In genomic region chr14:86057018-86057667, GRCh38 we compare ENCODE assay signal across 8 cellular contexts.
DNase-seq lines count a peak whose midpoint lies in the region; ATAC-seq and TF ChIP-seq lines count a peak whose summit lies in the region.

No MANE protein-coding gene starts in this region.

- no peak overlapping the region for H3K4me3 ChIP-seq in kidney epithelial cell (ENCODE audit: low read depth, low read length)
- H3K4me3 ChIP-seq in transverse colon = no peak overlapping the region

- no peaks in the 10 kb centered on the region for H3K36me3 ChIP-seq in kidney epithelial cell (ENCODE audit: control insufficient read depth, insufficient read depth, low read length)
- no peaks in the 10 kb centered on the region for H3K36me3 ChIP-seq in transverse colon

- WGBS in transverse colon (ENCODE audit: low coverage in 1 of 2), 2 donors = 31 to 62% methylated on average over 3 of the region's 3 CpGs

- intact Hi-C loops in transverse colon (cut with DNase I; ENCODE audit: low total_unique reads) = no loop called here
- intact Hi-C loops in Right ventricle myocardium superior (cut with DNase I) = no loop called here

- DNase-seq in AML-193 (lab: John Stamatoyannopoulos, UW) (peak; percentile 16 to 41), NCI-H2107 treated with DMSO at 0.1 percent for 48 hours (lab: John Stamatoyannopoulos, UW; ENCODE audit: unreplicated experiment) (peak; percentile 61), kidney epithelial cell (ENCODE audit: low read depth) (no peak), transverse colon (no peak), Right ventricle myocardium superior (no peak)
- peak; percentile 22 for DNase-seq in activated naive CD4-positive, alpha-beta T cell treated with anti-CD3 and anti-CD28 coated beads, Interleukin-2, amount 50 U/mL, for 16 hours

- H3K27ac ChIP-seq in transverse colon = no peak overlapping the region

- ATAC-seq in GM18511 (IDR thresholded peaks at IDR 0.05; ENCODE audit: unreplicated experiment) (peak; percentile 61), HG03520 (IDR thresholded peaks at IDR 0.05; ENCODE audit: unreplicated experiment) (no peak), Right ventricle myocardium superior (ENCODE audit: poor library complexity) (no peak)

- no peak for TF ChIP-seq POLR2A in transverse colon (IDR thresholded peaks at IDR 0.05)

- H3K27me3 ChIP-seq in kidney epithelial cell (ENCODE audit: control insufficient read depth, insufficient read depth, low read length) (no peaks in the 10 kb centered on the region), transverse colon (no peaks in the 10 kb centered on the region)

- no peaks in the 10 kb centered on the region for H3K4me1 ChIP-seq in transverse colon

- H3K9me3 ChIP-seq in transverse colon = no peaks in the 10 kb centered on the region

- TF ChIP-seq EP300 in transverse colon (IDR thresholded peaks at IDR 0.05; ENCODE audit: low read depth) = no peak

- in situ Hi-C loops in transverse colon (cut with MboI; ENCODE audit: low pct_ligation_motif_present in 1 of 4, low pct_unique_long_range_greater_than_20kb in 1 of 4, low sequenced_read_pairs in 3 of 4) = no loop called here

- TF ChIP-seq CTCF in kidney epithelial cell (IDR thresholded peaks at IDR 0.05; ENCODE audit: insufficient read depth, low read length, poor library complexity, severe bottlenecking) (peak; percentile 87), transverse colon (IDR thresholded peaks at IDR 0.05) (peak; percentile 34 to 55 (median 44))

Comparison
In these comparisons a context has a peak if more than half of its experiments do, and no peak if none do; other contexts are left out.
1. DNase-seq: peak in AML-193 (2 of 2), NCI-H2107 treated with DMSO at 0.1 percent for 48 hours (single experiment) and activated naive CD4-positive, alpha-beta T cell treated with anti-CD3 and anti-CD28 coated beads, Interleukin-2, amount 50 U/mL, for 16 hours (single experiment); none in kidney epithelial cell (single experiment), transverse colon (single experiment) and Right ventricle myocardium superior (single experiment).